8 cellular contexts compared by ENCODE assay signal in genomic region chr11:65861165-65861505, GRCh38. TPM values are rescaled to one million over a fixed set of nuclear protein-coding genes. Genes with fewer than 3 reads are reported as not detected.
A peak's percentile ranks its signal among the peaks of the same experiment; 100 is the strongest.
DNase-seq lines count a peak whose midpoint lies in the region; ATAC-seq and TF ChIP-seq lines count a peak whose summit lies in the region.

No MANE protein-coding gene starts in this region.

- ATAC-seq in HG03159 (IDR thresholded peaks at IDR 0.05; ENCODE audit: unreplicated experiment), result no peak

- H3K9me3 ChIP-seq in ascending aorta (no peaks in the 10 kb centered on the region), suprapubic skin (no peaks in the 10 kb centered on the region)

- H3K4me3 ChIP-seq in ascending aorta (peak overlapping the region; percentile 84 to 99), kidney epithelial cell (ENCODE audit: low read depth, low read length) (peak overlapping the region; percentile 64), suprapubic skin (peak overlapping the region; percentile 87)

- TF ChIP-seq EP300 in suprapubic skin (IDR thresholded peaks at IDR 0.05), result no peak

- 24% methylated on average over 6 of the region's 14 CpGs for WGBS in suprapubic skin

- TF ChIP-seq CTCF in ascending aorta (IDR thresholded peaks at IDR 0.05), result no peak
- no peak for TF ChIP-seq CTCF in kidney epithelial cell (IDR thresholded peaks at IDR 0.05; ENCODE audit: insufficient read depth, low read length, poor library complexity, severe bottlenecking)
- no peak for TF ChIP-seq CTCF in suprapubic skin (IDR thresholded peaks at IDR 0.05)

- no peak for TF ChIP-seq POLR2A in suprapubic skin (IDR thresholded peaks at IDR 0.05)

- H3K36me3 ChIP-seq in ascending aorta, result peaks cover 45 to 46% of the 10 kb centered on the region in 2 donors
- peaks cover 1% of the 10 kb centered on the region for H3K36me3 ChIP-seq in kidney epithelial cell (ENCODE audit: control insufficient read depth, insufficient read depth, low read length)
- peaks cover 43% of the 10 kb centered on the region for H3K36me3 ChIP-seq in suprapubic skin

- H3K4me1 ChIP-seq in ascending aorta, result peaks cover 16 to 20% of the 10 kb centered on the region in 2 donors
- peaks cover 50% of the 10 kb centered on the region for H3K4me1 ChIP-seq in suprapubic skin

- H3K27me3 ChIP-seq in ascending aorta, result no peaks in the 10 kb centered on the region
- no peaks in the 10 kb centered on the region for H3K27me3 ChIP-seq in kidney epithelial cell (ENCODE audit: control insufficient read depth, insufficient read depth, low read length)
- no peaks in the 10 kb centered on the region for H3K27me3 ChIP-seq in suprapubic skin

- intact Hi-C loops in ascending aorta (cut with DNase I), result no loop called here

- DNase-seq in NCI-H748 (lab: John Stamatoyannopoulos, UW; ENCODE audit: unreplicated experiment) (peak; percentile 56), NCI-H748 treated with DMSO at 0.1 percent for 48 hours (lab: John Stamatoyannopoulos, UW) (no peak), ascending aorta (ENCODE audit: low spot score in 2 of 2) (no peak), kidney epithelial cell (ENCODE audit: low read depth) (no peak), suprapubic skin (ENCODE audit: low spot score in 2 of 2) (peak; percentile 68 to 78), middle frontal gyrus (ENCODE audit: extremely low spot score, low spot score) (no peak), NCI-H2196 treated with DMSO at 0.1 percent for 48 hours (lab: John Stamatoyannopoulos, UW; ENCODE audit: unreplicated experiment) (no peak)

- H3K27ac ChIP-seq in ascending aorta (peak overlapping the region; percentile 94 to 99), suprapubic skin (peak overlapping the region; percentile 97)

RNA-seq across cellular contexts. Expression of gene MUS81, which starts 0.9 kb away (rescaled TPM):
- total RNA-seq in ascending aorta (45.0 TPM), kidney epithelial cell (63.6 and 77.5 TPM in 2 replicates), suprapubic skin (10 to 100 TPM; 22.8 to 46.2 (median 32.2) TPM)

RNA-seq across cellular contexts. Expression of gene CFL1, which starts 3.2 kb away (rescaled TPM):
- total RNA-seq in ascending aorta (974 TPM), kidney epithelial cell (1,640 and 1,825 TPM in 2 replicates), suprapubic skin (100 to 1,000 TPM; 331 to 608 (median 584) TPM)

RNA-seq across cellular contexts. Expression of gene EFEMP2, which starts 11.5 kb away (rescaled TPM):
- total RNA-seq in ascending aorta, result 92.8 TPM
- 54.1 and 62.0 TPM in 2 replicates for total RNA-seq in kidney epithelial cell
- 10 to 100 TPM in 3 of 4 donors, 1 to 10 TPM in 1; 7.3 to 22.0 (median 13.0) TPM for total RNA-seq in suprapubic skin

RNA-seq across cellular contexts. Expression of gene CTSW, which starts 18.5 kb away (rescaled TPM):
- total RNA-seq in ascending aorta, result not detected
- not detected in 2 replicates for total RNA-seq in kidney epithelial cell
- 1 to 10 TPM in 2 of 4 donors, under 1 TPM in 1, not detected in 1; 0.76 to 5.0 (median 1.4) TPM for total RNA-seq in suprapubic skin

RNA-seq across cellular contexts. Expression of gene FIBP, which starts 27.1 kb away (rescaled TPM):
- total RNA-seq in ascending aorta, result 57.2 TPM
- 142 and 144 TPM in 2 replicates for total RNA-seq in kidney epithelial cell
- total RNA-seq in suprapubic skin, result 10 to 100 TPM; 46.9 to 89.3 (median 74.6) TPM

Comparison
In these comparisons a context has a peak if more than half of its experiments do, and no peak if none do; other contexts are left out.
1. DNase-seq: peak in NCI-H748 (single experiment) and suprapubic skin (2 of 2); none in NCI-H748 treated with DMSO at 0.1 percent for 48 hours (single experiment), ascending aorta (0 of 2), kidney epithelial cell (single experiment), middle frontal gyrus (single experiment) and NCI-H2196 treated with DMSO at 0.1 percent for 48 hours (single experiment).
2. Peak in every context shown above with its lines, with median percentiles within 50 percentile points of each other: H3K4me3 ChIP-seq.